In genomic region chr17:19250421-19251141, GRCh38 we compare ENCODE assay signal across 1 cellular context.
TF ChIP-seq lines count a peak whose summit lies in the region.

No MANE protein-coding gene starts in this region.

TF ChIP-seq in GM23338, 12 proteins besides CTCF, POLR2A, EP300 and RAD21 (continued from another document):
- TF ChIP-seq ZNF462 (CRISPR knock-in tag; IDR thresholded peaks at IDR 0.05), result no peak
- no peak for TF ChIP-seq JUNB (IDR thresholded peaks at IDR 0.05; ENCODE audit: unreplicated experiment)
- TF ChIP-seq ETS1 (IDR thresholded peaks at IDR 0.05), result no peak
- TF ChIP-seq EZH2phosphoT487 (IDR thresholded peaks at IDR 0.05; ENCODE audit: unreplicated experiment), result no peak
- no peak for TF ChIP-seq CREB1 (CRISPR knock-in tag; IDR thresholded peaks at IDR 0.05; ENCODE audit: low read depth)
